In the genomic region with DNA sequence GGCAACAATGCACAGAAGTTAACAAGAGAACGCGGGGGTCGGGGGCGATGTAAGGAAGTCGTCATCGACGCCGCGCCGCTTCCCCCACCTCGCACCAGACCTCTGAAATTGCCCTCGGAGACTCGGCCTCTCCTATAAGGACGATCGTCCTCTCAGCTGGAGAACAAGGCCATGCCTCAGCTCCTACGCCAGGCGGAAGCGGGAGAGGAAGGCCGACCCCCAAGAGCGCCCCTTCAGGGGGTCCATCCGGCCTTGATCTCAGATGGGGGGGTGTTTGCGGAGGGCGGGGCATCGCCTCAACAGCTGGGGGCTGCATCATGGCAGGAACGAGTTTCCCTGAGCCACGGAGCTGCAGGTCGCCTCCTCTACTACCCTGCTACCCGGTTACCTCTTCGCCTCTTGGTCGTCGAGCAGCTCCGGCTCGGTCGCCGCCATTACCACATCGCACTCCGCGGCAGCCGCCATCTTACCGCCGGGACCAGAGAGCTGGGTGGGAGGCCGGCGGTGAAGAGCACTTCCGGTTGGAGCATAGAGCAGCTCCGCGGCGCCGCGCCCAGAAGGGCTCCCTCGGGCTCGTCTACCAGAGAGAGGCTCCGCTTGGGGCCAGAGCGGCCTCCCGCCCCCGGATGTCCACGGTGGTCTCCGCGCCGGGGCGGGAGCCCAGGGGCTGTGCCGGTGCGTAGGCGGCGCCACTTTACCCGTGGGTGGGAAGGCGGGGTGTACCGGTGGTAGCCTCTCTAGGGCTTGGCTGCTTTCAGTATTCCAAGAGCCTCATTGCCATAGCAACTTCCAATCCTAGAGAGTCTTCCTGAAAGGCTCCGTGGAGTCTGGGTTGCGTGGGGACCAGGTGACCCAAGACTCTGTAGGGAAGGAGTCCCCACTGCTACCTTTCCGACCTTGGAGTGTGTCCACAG, we compare ENCODE assay signal across 8 cellular contexts. TPM values are rescaled to one million over a fixed set of nuclear protein-coding genes. Genes with fewer than 3 reads are reported as not detected.
DNase-seq lines count a peak whose midpoint lies in the region; ATAC-seq lines count a peak whose summit lies in the region.

A gene with protein sequence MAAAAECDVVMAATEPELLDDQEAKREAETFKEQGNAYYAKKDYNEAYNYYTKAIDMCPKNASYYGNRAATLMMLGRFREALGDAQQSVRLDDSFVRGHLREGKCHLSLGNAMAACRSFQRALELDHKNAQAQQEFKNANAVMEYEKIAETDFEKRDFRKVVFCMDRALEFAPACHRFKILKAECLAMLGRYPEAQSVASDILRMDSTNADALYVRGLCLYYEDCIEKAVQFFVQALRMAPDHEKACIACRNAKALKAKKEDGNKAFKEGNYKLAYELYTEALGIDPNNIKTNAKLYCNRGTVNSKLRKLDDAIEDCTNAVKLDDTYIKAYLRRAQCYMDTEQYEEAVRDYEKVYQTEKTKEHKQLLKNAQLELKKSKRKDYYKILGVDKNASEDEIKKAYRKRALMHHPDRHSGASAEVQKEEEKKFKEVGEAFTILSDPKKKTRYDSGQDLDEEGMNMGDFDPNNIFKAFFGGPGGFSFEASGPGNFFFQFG (minus strand): TSS at position 488 of the 914 bp plus-strand sequence. CDS start 23 bp downstream, at position 465.

- no peaks in the 10 kb centered on the region for H3K27me3 ChIP-seq in CD8-positive, alpha-beta memory T cell (ENCODE audit: insufficient read depth, low read length, poor library complexity, severe bottlenecking)
- H3K27me3 ChIP-seq in mesenchymal stem cell (ENCODE audit: control insufficient read depth in 1 of 2, insufficient read depth in 1 of 2, low read length in 2 of 2) = no peaks in the 10 kb centered on the region

- H3K27ac Mint-ChIP-seq in CD8-positive, alpha-beta memory T cell = peak within 1 kb of the TSS; percentile 90 to 100 (median 99)
- peak within 1 kb of the TSS; percentile 99 for H3K27ac Mint-ChIP-seq in effector memory CD8-positive, alpha-beta T cell

- peak within 1 kb of the TSS; percentile 6 to 13 for H2BK12ac ChIP-seq in mesenchymal stem cell (ENCODE audit: low read length in 2 of 2)

- H3K9ac ChIP-seq in mesenchymal stem cell (ENCODE audit: low read length) = peak within 1 kb of the TSS; percentile 96

- ATAC-seq in GM19467 (IDR thresholded peaks at IDR 0.05; ENCODE audit: unreplicated experiment) = peak; percentile 77
- peak; percentile 85 for ATAC-seq in effector memory CD8-positive, alpha-beta T cell (replicated peaks)

- H3K4me1 ChIP-seq in CD8-positive, alpha-beta memory T cell (ENCODE audit: insufficient read depth, low read length) = peaks cover 77% of the 10 kb centered on the region
- peaks cover 15% of the 10 kb centered on the region for H3K4me1 ChIP-seq in mesenchymal stem cell (ENCODE audit: control insufficient read depth, insufficient read depth, low read depth, low read length)

- peak within 1 kb of the TSS; percentile 99 for H4K91ac ChIP-seq in mesenchymal stem cell (ENCODE audit: low read length)

- H3K4me2 ChIP-seq in mesenchymal stem cell (ENCODE audit: low read length, poor library complexity, severe bottlenecking) = peak within 1 kb of the TSS; percentile 92

- H3K14ac ChIP-seq in mesenchymal stem cell (ENCODE audit: low read length in 2 of 2) = peak within 1 kb of the TSS in 1 of 2 experiments; percentile 96

- H3K18ac ChIP-seq in mesenchymal stem cell (ENCODE audit: low read depth in 1 of 2, low read length in 2 of 2) = peak within 1 kb of the TSS; percentile 97 to 99

- H2BK15ac ChIP-seq in mesenchymal stem cell (ENCODE audit: low read depth, poor library complexity, severe bottlenecking) = peak within 1 kb of the TSS; percentile 74

- H3K79me1 ChIP-seq in mesenchymal stem cell (replicated peaks; ENCODE audit: low read length, poor library complexity, severe bottlenecking) = peaks cover 10% of the 10 kb centered on the region

- H2AK5ac ChIP-seq in mesenchymal stem cell (ENCODE audit: low read length, severe bottlenecking) = peak within 1 kb of the TSS; percentile 61

- peak; percentile 80 to 93 (median 85) for DNase-seq in CD8-positive, alpha-beta memory T cell
- DNase-seq in HS-5 (ENCODE audit: low read depth) (peak; percentile 57), NOMO-1 (lab: John Stamatoyannopoulos, UW; ENCODE audit: unreplicated experiment in 2 of 2) (peak; percentile 90 to 92), mesenchymal stem cell (peak; percentile 92)
- peak; percentile 77 to 82 (median 81) for DNase-seq in effector memory CD8-positive, alpha-beta T cell
- peak; percentile 78 for DNase-seq in stimulated activated CD8-positive, alpha-beta memory T cell treated with anti-CD3 and anti-CD28 coated beads, Interleukin-12 subunit alpha, Interleukin-12 subunit beta, amount 100 ng/mL, for 24 hours (ENCODE audit: extremely low read depth)

- H2AFZ ChIP-seq in mesenchymal stem cell (ENCODE audit: low read depth, low read length) = peak within 1 kb of the TSS; percentile 66

- peak within 1 kb of the TSS; percentile 39 for H2BK120ac ChIP-seq in mesenchymal stem cell (ENCODE audit: low read depth, low read length)

- peaks cover 65 to 82% (median 78%) of the 10 kb centered on the region in 3 donors for H3K4me1 Mint-ChIP-seq in CD8-positive, alpha-beta memory T cell
- peaks cover 55 to 67% of the 10 kb centered on the region in 2 donors for H3K4me1 Mint-ChIP-seq in effector memory CD8-positive, alpha-beta T cell (ENCODE audit: low read depth in 2 of 2)

- H2BK5ac ChIP-seq in mesenchymal stem cell (ENCODE audit: low read depth, low read length, poor library complexity, severe bottlenecking) = peak within 1 kb of the TSS; percentile 88

- peaks cover 0 to 2% of the 10 kb centered on the region in 2 donors for H3K27me3 Mint-ChIP-seq in CD8-positive, alpha-beta memory T cell
- no peaks in the 10 kb centered on the region for H3K27me3 Mint-ChIP-seq in effector memory CD8-positive, alpha-beta T cell

- H3K36me3 ChIP-seq in CD8-positive, alpha-beta memory T cell (ENCODE audit: insufficient read depth, low read length) = peaks cover 2% of the 10 kb centered on the region
- H3K36me3 ChIP-seq in mesenchymal stem cell (ENCODE audit: control insufficient read depth in 1 of 2, insufficient read depth in 2 of 2, low read depth in 1 of 2, low read length in 2 of 2) = peaks cover 6 to 8% of the 10 kb centered on the region in 2 experiments

- peak within 1 kb of the TSS; percentile 85 for H3K4me3 ChIP-seq in CD8-positive, alpha-beta memory T cell (ENCODE audit: low read length)
- peak within 1 kb of the TSS; percentile 94 to 95 for H3K4me3 ChIP-seq in mesenchymal stem cell (ENCODE audit: insufficient read depth in 1 of 2, low read depth in 1 of 2, low read length in 2 of 2)

- CTCF ChIA-PET in CD8-positive, alpha-beta memory T cell (lab: Charles Lee) = interaction anchor here (0.7 to 2.6 kb wide), 23 partner anchors 9 to 205 kb away, joined by 3 to 12 read pairs (median 3); a partner anchor contains a TSS
- CTCF ChIA-PET in activated CD8-positive, alpha-beta memory T cell treated with anti-CD3 and anti-CD28 coated beads for 36 hours (lab: Charles Lee) = interaction anchor here (0.6 to 5.5 kb wide), 7 partner anchors 53 to 349 kb away, joined by 3 to 29 read pairs (median 6); a partner anchor contains a TSS

- H3K4ac ChIP-seq in mesenchymal stem cell (ENCODE audit: low read depth in 1 of 2, low read length in 2 of 2) = peak within 1 kb of the TSS; percentile 93 to 98

- peaks cover 0 to 35% (median under 1%) of the 10 kb centered on the region in 3 donors for H3K36me3 Mint-ChIP-seq in CD8-positive, alpha-beta memory T cell
- H3K36me3 Mint-ChIP-seq in effector memory CD8-positive, alpha-beta T cell (ENCODE audit: insufficient read depth) = peaks cover 30% of the 10 kb centered on the region

- H3K4me3 Mint-ChIP-seq in CD8-positive, alpha-beta memory T cell = peak within 1 kb of the TSS; percentile 94 to 100 (median 99)
- H3K4me3 Mint-ChIP-seq in effector memory CD8-positive, alpha-beta T cell = peak within 1 kb of the TSS; percentile 96 to 99

- under 1% methylated on average over 65 of the region's 70 CpGs for WGBS in mesenchymal stem cell

- POLR2A ChIA-PET in CD8-positive, alpha-beta memory T cell (lab: Charles Lee) = interaction anchor here (0.6 to 3.3 kb wide), 8 partner anchors 51 to 371 kb away, joined by 3 to 35 read pairs (median 4); a partner anchor contains a TSS
- POLR2A ChIA-PET in activated CD8-positive, alpha-beta memory T cell treated with anti-CD3 and anti-CD28 coated beads for 36 hours (lab: Charles Lee) = interaction anchor here (0.6 to 2.1 kb wide), 10 partner anchors 9 to 1877 kb away, joined by 3 to 12 read pairs (median 4); a partner anchor contains a TSS

- H4K8ac ChIP-seq in mesenchymal stem cell (ENCODE audit: low read length) = peak within 1 kb of the TSS; percentile 100

- no peaks in the 10 kb centered on the region for H3K9me3 ChIP-seq in CD8-positive, alpha-beta memory T cell (ENCODE audit: low read length)
- H3K9me3 ChIP-seq in mesenchymal stem cell (ENCODE audit: control insufficient read depth, low read length) = no peaks in the 10 kb centered on the region

- H3K9me3 Mint-ChIP-seq in CD8-positive, alpha-beta memory T cell = no peaks in the 10 kb centered on the region
- H3K9me3 Mint-ChIP-seq in effector memory CD8-positive, alpha-beta T cell = peaks cover 0 to 2% of the 10 kb centered on the region in 2 donors

- H3K27ac ChIP-seq in CD8-positive, alpha-beta memory T cell (ENCODE audit: low read depth, low read length) = peak within 1 kb of the TSS; percentile 84
- peak within 1 kb of the TSS; percentile 93 for H3K27ac ChIP-seq in mesenchymal stem cell (ENCODE audit: low read length, poor library complexity, severe bottlenecking)

- peak within 1 kb of the TSS; percentile 51 to 64 for H3K23ac ChIP-seq in mesenchymal stem cell (ENCODE audit: low read length in 2 of 2)

RNA-seq across cellular contexts. Expression of the gene that starts here (rescaled TPM):
- total RNA-seq in CD8-positive, alpha-beta memory T cell = 100 to 1,000 TPM; 111 TPM
- 74.6 TPM for polyA plus RNA-seq in CD8-positive, alpha-beta memory T cell
- 100 to 1,000 TPM in 1 of 2 experiments, 10 to 100 TPM in 1; 99.1 to 108 TPM for total RNA-seq in activated CD8-positive, alpha-beta memory T cell treated with anti-CD3 and anti-CD28 coated beads for 36 hours
- polyA plus RNA-seq in mesenchymal stem cell (2013, experiment 1 of 2) = 73.0 TPM
- 69.4 TPM for polyA plus RNA-seq in mesenchymal stem cell (2013, experiment 2 of 2)

Comparison
In these comparisons a context has a peak if more than half of its experiments do, and no peak if none do; other contexts are left out.
1. Peak in every context shown above with its lines: DNase-seq, ATAC-seq, H3K4me3 ChIP-seq and H3K27ac ChIP-seq.